14 cellular contexts compared by ENCODE assay signal in genomic region chr1:155015527-155016230, GRCh38. TPM values are rescaled to one million over a fixed set of nuclear protein-coding genes. Genes with fewer than 3 reads are reported as not detected.
DNase-seq lines count a peak whose midpoint lies in the region; ATAC-seq and TF ChIP-seq lines count a peak whose summit lies in the region.
"Had no signal": no experiment of that assay in that cellular context is flagged by ENCODE, and none has a peak within 500 bp of the region (broad histone marks: within the 10 kb centered on the region; RNA-seq: fewer than 3 reads in every experiment).

No MANE protein-coding gene starts in this region.

- H3K4me1 Mint-ChIP-seq in CD4-positive, CD25-positive, alpha-beta regulatory T cell = peaks cover 14 to 81% (median 58%) of the 10 kb centered on the region in 4 donors
- peaks cover 25% of the 10 kb centered on the region for H3K4me1 Mint-ChIP-seq in HFFc6 (ENCODE audit: low read depth)
- H3K4me1 Mint-ChIP-seq in dendritic cell treated with granulocyte-macrophage colony-stimulating factor and Interleukin-4, amounts not matched to agents 40 ng/mL and 50 ng/mL, for 4 days (ENCODE audit: low read depth) = peaks cover 88% of the 10 kb centered on the region

- H3K27me3 ChIP-seq in CD4-positive, CD25-positive, alpha-beta regulatory T cell (ENCODE audit: control insufficient read depth, insufficient read depth, low read length) = no peaks in the 10 kb centered on the region
- no peaks in the 10 kb centered on the region for H3K27me3 ChIP-seq in trophoblast cell (ENCODE audit: insufficient read depth, low read length)
- H3K27me3 ChIP-seq: brain microvascular endothelial cell, upper lobe of right lung had no signal

- H2AFZ ChIP-seq in trophoblast cell (ENCODE audit: insufficient read depth, low read length, poor library complexity) = no peak overlapping the region

- no peaks in the 10 kb centered on the region for H3K79me2 ChIP-seq in trophoblast cell (ENCODE audit: control insufficient read depth, insufficient read depth, low read length, poor library complexity)

- no peak overlapping the region for H3K9ac ChIP-seq in trophoblast cell (ENCODE audit: low read length)

- intact Hi-C loops in dendritic cell treated with granulocyte-macrophage colony-stimulating factor and Interleukin-4, amounts not matched to agents 40 ng/mL and 50 ng/mL, for 4 days (cut with micrococcal nuclease) = loop anchor here (5.0 kb wide), 1 partner anchor 37 kb away; the partner anchor contains the start of gene ADAM15

- H3K27me3 Mint-ChIP-seq in CD4-positive, CD25-positive, alpha-beta regulatory T cell = no peaks in the 10 kb centered on the region
- H3K27me3 Mint-ChIP-seq in HFFc6 (ENCODE audit: insufficient read depth) = no peaks in the 10 kb centered on the region
- H3K27me3 Mint-ChIP-seq in dendritic cell treated with granulocyte-macrophage colony-stimulating factor and Interleukin-4, amounts not matched to agents 40 ng/mL and 50 ng/mL, for 4 days = no peaks in the 10 kb centered on the region

- no peak overlapping the region for H3K4ac ChIP-seq in trophoblast cell (ENCODE audit: low read depth, low read length)

- peaks cover 79% of the 10 kb centered on the region for H3K4me1 ChIP-seq in CD4-positive, CD25-positive, alpha-beta regulatory T cell (ENCODE audit: control insufficient read depth, insufficient read depth, low read length, poor library complexity, severe bottlenecking)
- peaks cover 22 to 25% of the 10 kb centered on the region in 2 experiments for H3K4me1 ChIP-seq in trophoblast cell (ENCODE audit: control insufficient read depth in 1 of 2, insufficient read depth in 2 of 2, low read length in 2 of 2)

- no peak for TF ChIP-seq CTCF in HFFc6 (IDR thresholded peaks at IDR 0.05)

- H3K36me3 ChIP-seq in CD4-positive, CD25-positive, alpha-beta regulatory T cell (ENCODE audit: control insufficient read depth, insufficient read depth, low read length) = peaks cover 18% of the 10 kb centered on the region
- peaks cover 31 to 32% of the 10 kb centered on the region in 2 experiments for H3K36me3 ChIP-seq in trophoblast cell (ENCODE audit: control insufficient read depth in 1 of 2, insufficient read depth in 2 of 2, low read length in 2 of 2)

- H3K9me3 ChIP-seq in CD4-positive, CD25-positive, alpha-beta regulatory T cell (ENCODE audit: control insufficient read depth in 2 of 2, low read length in 2 of 2) = no peaks in the 10 kb centered on the region
- peaks cover 1% of the 10 kb centered on the region for H3K9me3 ChIP-seq in trophoblast cell (ENCODE audit: insufficient read depth, low read depth, low read length)
- H3K9me3 ChIP-seq: upper lobe of right lung had no signal

- no peak overlapping the region for H3K18ac ChIP-seq in trophoblast cell (ENCODE audit: low read length)

- H4K8ac ChIP-seq in trophoblast cell (ENCODE audit: low read depth, low read length) = no peak overlapping the region

- peaks cover 0 to 2% (median 0%) of the 10 kb centered on the region in 7 donors for H3K9me3 Mint-ChIP-seq in CD4-positive, CD25-positive, alpha-beta regulatory T cell
- H3K9me3 Mint-ChIP-seq in HFFc6 = no peaks in the 10 kb centered on the region
- H3K9me3 Mint-ChIP-seq in dendritic cell treated with granulocyte-macrophage colony-stimulating factor and Interleukin-4, amounts not matched to agents 40 ng/mL and 50 ng/mL, for 4 days = no peaks in the 10 kb centered on the region

- H3K27ac Mint-ChIP-seq in CD4-positive, CD25-positive, alpha-beta regulatory T cell = peak overlapping the region; percentile 92 to 99 (median 94)
- peak overlapping the region; percentile 24; the same call in 1 of the 2 replicates for H3K27ac Mint-ChIP-seq in HFFc6
- H3K27ac Mint-ChIP-seq in dendritic cell treated with granulocyte-macrophage colony-stimulating factor and Interleukin-4, amounts not matched to agents 40 ng/mL and 50 ng/mL, for 4 days = peak overlapping the region; percentile 50

- H3K79me1 ChIP-seq in trophoblast cell (ENCODE audit: low read length) = peaks cover 15% of the 10 kb centered on the region

- H2BK5ac ChIP-seq in trophoblast cell (ENCODE audit: low read depth, low read length, poor library complexity) = no peak overlapping the region

- no peak overlapping the region for H3K4me2 ChIP-seq in trophoblast cell (ENCODE audit: low read length)

- no peak overlapping the region for H3K23ac ChIP-seq in trophoblast cell (ENCODE audit: low read length)

- peak overlapping the region; percentile 84 for H3K27ac ChIP-seq in CD4-positive, CD25-positive, alpha-beta regulatory T cell (ENCODE audit: insufficient read depth, low read length, poor library complexity, severe bottlenecking)
- no peak overlapping the region for H3K27ac ChIP-seq in trophoblast cell (ENCODE audit: low read depth, low read length)
- H3K27ac ChIP-seq: brain microvascular endothelial cell had no signal

- no peak overlapping the region for H4K91ac ChIP-seq in trophoblast cell (ENCODE audit: low read depth, low read length)

- no CpG with 5 or more reads among the region's 16 CpGs for WGBS in trophoblast cell (ENCODE audit: extremely low coverage, insufficient coverage, insufficient read length)

- no peak overlapping the region for H2AK5ac ChIP-seq in trophoblast cell (ENCODE audit: low read length)

- no peak for DNase-seq in CD4-positive, CD25-positive, alpha-beta regulatory T cell
- no peak for DNase-seq in HFFc6
- DNase-seq in trophoblast cell = no peak
- DNase-seq in NCI-H526 treated with DMSO at 0.1 percent for 48 hours (lab: John Stamatoyannopoulos, UW) = no peak
- DNase-seq in NCI-H748 (lab: John Stamatoyannopoulos, UW; ENCODE audit: unreplicated experiment) = no peak
- DNase-seq: brain microvascular endothelial cell, NCI-H2171, SIG-M5, upper lobe of right lung had no signal

- peak overlapping the region; percentile 6 for H4K12ac ChIP-seq in trophoblast cell (ENCODE audit: low read depth, low read length)

- ATAC-seq in CD4-positive, CD25-positive, alpha-beta regulatory T cell (ENCODE audit: low read depth in 2 of 2) = no peak
- ATAC-seq in GM21367 (IDR thresholded peaks at IDR 0.05; ENCODE audit: unreplicated experiment) = no peak
- ATAC-seq in HG03520 (IDR thresholded peaks at IDR 0.05; ENCODE audit: unreplicated experiment) = no peak
- ATAC-seq: upper lobe of right lung had no signal

- H3K36me3 Mint-ChIP-seq in CD4-positive, CD25-positive, alpha-beta regulatory T cell = peaks cover 12% of the 10 kb centered on the region
- H3K36me3 Mint-ChIP-seq in HFFc6 (ENCODE audit: low read depth) = no peaks in the 10 kb centered on the region
- H3K36me3 Mint-ChIP-seq in dendritic cell treated with granulocyte-macrophage colony-stimulating factor and Interleukin-4, amounts not matched to agents 40 ng/mL and 50 ng/mL, for 4 days (ENCODE audit: low read depth) = peaks cover 89% of the 10 kb centered on the region

- peak overlapping the region; percentile 62 to 89 (median 76) for H3K4me3 Mint-ChIP-seq in CD4-positive, CD25-positive, alpha-beta regulatory T cell
- no peak overlapping the region for H3K4me3 Mint-ChIP-seq in HFFc6
- H3K4me3 Mint-ChIP-seq in dendritic cell treated with granulocyte-macrophage colony-stimulating factor and Interleukin-4, amounts not matched to agents 40 ng/mL and 50 ng/mL, for 4 days = no peak overlapping the region

- H3K14ac ChIP-seq in trophoblast cell (ENCODE audit: low read length) = no peak overlapping the region

- H3K4me3 ChIP-seq in CD4-positive, CD25-positive, alpha-beta regulatory T cell (ENCODE audit: low read depth, low read length) = no peak overlapping the region
- peak overlapping the region; percentile 20 for H3K4me3 ChIP-seq in trophoblast cell (ENCODE audit: low read depth, low read length)
- H3K4me3 ChIP-seq: upper lobe of right lung had no signal

- no peak overlapping the region for H2BK120ac ChIP-seq in trophoblast cell (ENCODE audit: insufficient read depth, low read length, poor library complexity)

- peak overlapping the region; percentile 5 for H2BK12ac ChIP-seq in trophoblast cell (ENCODE audit: low read length)

RNA-seq across cellular contexts. Expression of gene ZBTB7B, which starts 13.1 kb away (rescaled TPM):
- total RNA-seq in CD4-positive, CD25-positive, alpha-beta regulatory T cell = 68.0 TPM
- 1 to 10 TPM; 3.7 to 6.5 (median 5.3) TPM for polyA plus RNA-seq in CD4-positive, CD25-positive, alpha-beta regulatory T cell
- total RNA-seq in HFFc6 (2021; fragmentation: NEBNext Ultra II Directional; extraction: Animal tissue kit (Norgen Biotek cat#: 25700)) = 10 to 100 TPM; 31.1 to 37.1 (median 34.1) TPM
- polyA plus RNA-seq in trophoblast cell (2013) = 39.8 and 42.9 TPM in 2 replicates

RNA-seq across cellular contexts. Expression of gene DCST2, which starts 17.9 kb away (rescaled TPM):
- 1.4 TPM for total RNA-seq in CD4-positive, CD25-positive, alpha-beta regulatory T cell
- polyA plus RNA-seq in CD4-positive, CD25-positive, alpha-beta regulatory T cell = not detected
- total RNA-seq in HFFc6 (2021; fragmentation: NEBNext Ultra II Directional; extraction: Animal tissue kit (Norgen Biotek cat#: 25700)) = under 1 TPM in 2 of 6 experiments, not detected in 4; 0.08 to 0.14 TPM
- 0.55 and 0.56 TPM in 2 replicates for polyA plus RNA-seq in trophoblast cell (2013)

RNA-seq across cellular contexts. Expression of gene DCST1, which starts 17.9 kb away (rescaled TPM):
- total RNA-seq in CD4-positive, CD25-positive, alpha-beta regulatory T cell = 0.32 TPM
- not detected for polyA plus RNA-seq in CD4-positive, CD25-positive, alpha-beta regulatory T cell
- total RNA-seq in HFFc6 (2021; fragmentation: NEBNext Ultra II Directional; extraction: Animal tissue kit (Norgen Biotek cat#: 25700)) = not detected
- polyA plus RNA-seq in trophoblast cell (2013) = 0.22 and 0.26 TPM in 2 replicates
- total RNA-seq: kidney, posterior vena cava, upper lobe of right lung had no signal

RNA-seq across cellular contexts. Expression of gene LENEP, which starts 22.3 kb away (rescaled TPM):
- not detected for total RNA-seq in CD4-positive, CD25-positive, alpha-beta regulatory T cell
- not detected for polyA plus RNA-seq in CD4-positive, CD25-positive, alpha-beta regulatory T cell
- under 1 TPM in 1 of 6 experiments, not detected in 5; 0.46 TPM for total RNA-seq in HFFc6 (2021; fragmentation: NEBNext Ultra II Directional; extraction: Animal tissue kit (Norgen Biotek cat#: 25700))
- polyA plus RNA-seq in trophoblast cell (2013) = not detected in 2 replicates
- total RNA-seq: kidney, posterior vena cava, upper lobe of right lung had no signal

RNA-seq across cellular contexts. Expression of gene FLAD1, which starts 32.5 kb away (rescaled TPM):
- total RNA-seq in CD4-positive, CD25-positive, alpha-beta regulatory T cell = 39.1 TPM
- 10 to 100 TPM; 41.0 to 60.3 (median 44.0) TPM for polyA plus RNA-seq in CD4-positive, CD25-positive, alpha-beta regulatory T cell
- total RNA-seq in HFFc6 (2021; fragmentation: NEBNext Ultra II Directional; extraction: Animal tissue kit (Norgen Biotek cat#: 25700)) = 10 to 100 TPM; 25.1 to 35.3 (median 29.6) TPM
- 27.3 and 32.2 TPM in 2 replicates for polyA plus RNA-seq in trophoblast cell (2013)

Comparison
In these comparisons a context has a peak if more than half of its experiments do, and no peak if none do; other contexts are left out.
1. H3K27ac Mint-ChIP-seq: peak in every context shown above with its lines; median percentile 94 in CD4-positive, CD25-positive, alpha-beta regulatory T cell; 50 in dendritic cell treated with granulocyte-macrophage colony-stimulating factor and Interleukin-4, amounts not matched to agents 40 ng/mL and 50 ng/mL, for 4 days; 24 in HFFc6.
2. H3K4me3 Mint-ChIP-seq: peak in CD4-positive, CD25-positive, alpha-beta regulatory T cell (4 of 4); none in HFFc6 (single experiment) and dendritic cell treated with granulocyte-macrophage colony-stimulating factor and Interleukin-4, amounts not matched to agents 40 ng/mL and 50 ng/mL, for 4 days (single experiment).